In the genomic region with DNA sequence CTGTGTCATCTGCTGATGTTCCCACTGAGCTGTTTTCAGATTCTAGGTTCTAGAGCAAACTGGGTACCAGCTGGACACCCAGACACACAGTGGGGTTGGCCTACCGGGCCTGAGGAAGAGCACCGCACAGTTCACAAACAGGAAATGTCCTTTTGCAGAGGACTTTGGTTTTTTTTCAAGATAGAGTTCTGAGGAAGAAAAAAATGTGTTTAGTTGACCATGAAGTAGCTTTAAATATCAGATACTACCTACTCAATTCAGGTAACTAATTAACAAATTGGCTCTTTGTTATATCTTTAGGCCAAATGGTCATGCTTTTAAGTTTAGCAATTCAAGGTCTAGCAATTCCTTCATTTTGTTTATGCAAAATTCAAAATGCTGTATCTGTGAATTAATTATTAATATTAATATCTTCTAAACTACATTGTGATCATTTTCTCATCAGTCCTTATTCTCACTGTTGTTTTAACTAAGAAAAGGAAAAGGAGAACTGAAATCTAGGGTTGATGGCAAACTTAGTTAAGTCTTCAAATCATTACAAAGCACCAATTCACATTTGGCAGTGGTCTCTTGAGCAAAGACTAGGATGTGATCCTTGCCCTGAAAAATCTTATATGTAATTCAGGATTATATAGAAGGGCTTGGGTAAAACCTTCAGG, we compare ENCODE assay signal across 12 cellular contexts.
DNase-seq lines count a peak whose midpoint lies in the region; ATAC-seq lines count a peak whose summit lies in the region.
"Had no signal": no experiment of that assay in that cellular context is flagged by ENCODE, and none has a peak within 500 bp of the region (broad histone marks: within the 10 kb centered on the region; RNA-seq: fewer than 3 reads in every experiment).

No MANE protein-coding gene starts in this region.

- no peak overlapping the region; the same call in 1 of the 2 replicates for H3K27ac ChIP-seq in ACC112 (ENCODE audit: low read depth, low read length)

- no peaks in the 10 kb centered on the region for H3K79me2 ChIP-seq in ACC112 (ENCODE audit: control insufficient read depth, insufficient read depth, low read length, unreplicated experiment)

- H3K36me3 ChIP-seq in ACC112 (ENCODE audit: insufficient read depth, low read length): no peaks in the 10 kb centered on the region
- no peaks in the 10 kb centered on the region for H3K36me3 ChIP-seq in adipocyte (ENCODE audit: control insufficient read depth, insufficient read depth, low read length, severe bottlenecking)
- H3K36me3 ChIP-seq: tibial nerve had no signal

- no peaks in the 10 kb centered on the region for H3K9me3 ChIP-seq in adipocyte (ENCODE audit: control insufficient read depth, low read length)
- H3K9me3 ChIP-seq: tibial nerve had no signal

- H3K4me3 ChIP-seq in ACC112 (ENCODE audit: low read depth, low read length) (no peak overlapping the region), adipocyte (ENCODE audit: low read length) (no peak overlapping the region)
- H3K4me3 ChIP-seq: tibial nerve had no signal

- H2AFZ ChIP-seq in ACC112 (ENCODE audit: low read length, unreplicated experiment): peak overlapping the region; percentile 53

- peak; percentile 45 for ATAC-seq in GM19397 (IDR thresholded peaks at IDR 0.05; ENCODE audit: unreplicated experiment)
- ATAC-seq in HG03108 (IDR thresholded peaks at IDR 0.05; ENCODE audit: unreplicated experiment): peak; percentile 44
- ATAC-seq in GM21360 (IDR thresholded peaks at IDR 0.05; ENCODE audit: unreplicated experiment): no peak
- ATAC-seq: activated CD8-positive, alpha-beta T cell treated with anti-CD3 and anti-CD28 coated beads for 36 hours; naive thymus-derived CD4-positive, alpha-beta T cell had no signal

- peaks cover 26% of the 10 kb centered on the region for H3K4me1 ChIP-seq in ACC112 (ENCODE audit: control insufficient read depth, insufficient read depth, low read length, unreplicated experiment)
- peaks cover 24% of the 10 kb centered on the region for H3K4me1 ChIP-seq in adipocyte (ENCODE audit: control insufficient read depth, insufficient read depth, low read length)

- H3K9ac ChIP-seq in adipocyte (ENCODE audit: low read length): peak overlapping the region; percentile 14

- H3K27me3 ChIP-seq in ACC112 (ENCODE audit: insufficient read depth, low read length) (no peaks in the 10 kb centered on the region), adipocyte (replicated peaks; ENCODE audit: control insufficient read depth, insufficient read depth, low read length) (no peaks in the 10 kb centered on the region)
- H3K27me3 ChIP-seq: tibial nerve had no signal

- DNase-seq in adipocyte (ENCODE audit: low read depth): no peak
- DNase-seq in AG08396 (ENCODE audit: low spot score): no peak
- DNase-seq in midbrain (lab: John Stamatoyannopoulos, UW): no peak
- no peak for DNase-seq in DMS53 (lab: John Stamatoyannopoulos, UW)
- DNase-seq: activated CD8-positive, alpha-beta T cell treated with anti-CD3 and anti-CD28 coated beads for 36 hours; naive thymus-derived CD4-positive, alpha-beta T cell; NCI-H1694 treated with DMSO at 0.1 percent for 48 hours had no signal
